ENCODE assay signal across 1 cellular context in the genomic region with DNA sequence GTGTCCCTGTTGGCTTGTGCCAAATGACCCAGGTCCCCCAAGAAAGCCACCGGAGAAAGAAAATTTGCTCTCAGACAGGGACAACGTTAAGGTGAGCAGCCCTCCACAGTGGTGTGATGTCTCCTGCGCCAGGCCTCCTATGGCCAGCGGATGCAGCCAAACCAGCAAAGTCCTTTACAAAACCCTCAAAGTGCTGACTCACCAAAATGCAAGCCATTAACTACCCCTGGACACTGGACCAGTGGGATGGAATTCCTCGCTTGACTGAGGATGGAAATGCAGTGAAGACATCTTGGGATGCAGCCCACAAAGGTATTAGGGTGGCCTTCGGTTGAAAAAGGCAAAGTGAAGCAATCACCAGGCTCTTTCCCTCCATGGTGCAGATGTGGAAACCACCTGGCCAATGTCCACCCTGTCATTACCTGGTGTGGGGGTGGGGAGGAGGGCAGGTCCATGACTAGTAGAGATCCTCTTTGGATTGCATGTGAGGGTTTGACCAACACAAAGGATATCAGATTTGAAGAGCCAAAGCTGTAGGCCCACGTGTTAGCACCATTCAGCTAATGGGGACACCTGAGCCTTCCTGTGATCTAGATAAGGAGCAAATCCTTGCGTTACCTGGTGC.
A peak's percentile ranks its signal among the peaks of the same experiment; 100 is the strongest.
TF ChIP-seq lines count a peak whose summit lies in the region.

No MANE protein-coding gene starts in this region.

TF ChIP-seq in K562, 482 proteins besides CTCF, POLR2A, EP300 and RAD21 (continued from another document):
- TF ChIP-seq MAFK (IDR thresholded peaks at IDR 0.05; ENCODE audit: low read length): peak; percentile 88
